ENCODE assay signal across 2 cellular contexts in the genomic region with DNA sequence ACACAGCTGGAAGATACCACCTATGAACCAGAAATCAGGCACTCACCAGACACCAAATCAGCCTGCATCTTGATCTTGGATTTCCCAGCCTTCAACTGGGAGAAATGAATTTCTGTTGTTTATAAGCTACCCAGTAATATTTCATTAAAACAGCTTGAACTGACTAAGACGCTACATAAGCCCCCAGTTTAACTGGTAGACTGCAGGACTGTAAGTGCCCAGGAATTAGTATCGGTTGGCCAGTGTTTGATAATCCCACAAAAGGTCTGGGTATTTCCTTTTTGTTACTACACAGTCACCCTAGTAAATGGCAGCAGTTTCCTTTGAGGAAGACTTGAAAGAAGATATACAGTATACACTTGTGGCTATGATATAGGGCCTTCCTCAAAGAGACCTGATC.
TF ChIP-seq lines count a peak whose summit lies in the region.

No MANE protein-coding gene starts in this region.

TF ChIP-seq in A549, 52 proteins besides CTCF, POLR2A, EP300 and RAD21:
- no peak for TF ChIP-seq NFE2L2 (conservative IDR thresholded peaks at IDR 0.05; ENCODE audit: low read length)
- no peak for TF ChIP-seq TP53 (CRISPR knock-in tag; IDR thresholded peaks at IDR 0.05)
- TF ChIP-seq JUN (IDR thresholded peaks at IDR 0.05): no peak
- TF ChIP-seq ELK1 (IDR thresholded peaks at IDR 0.05; ENCODE audit: low read depth, low read length): no peak
- TF ChIP-seq HOXB5 (CRISPR knock-in tag; IDR thresholded peaks at IDR 0.05): no peak
- no peak for TF ChIP-seq POLR2AphosphoS2 (conservative IDR thresholded peaks at IDR 0.05; ENCODE audit: low read length)
- TF ChIP-seq, protein P1, sequence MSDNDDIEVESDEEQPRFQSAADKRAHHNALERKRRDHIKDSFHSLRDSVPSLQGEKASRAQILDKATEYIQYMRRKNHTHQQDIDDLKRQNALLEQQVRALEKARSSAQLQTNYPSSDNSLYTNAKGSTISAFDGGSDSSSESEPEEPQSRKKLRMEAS (IDR thresholded peaks at IDR 0.05): no peak
TF ChIP-seq in A549: peak in this region for 0.

TF ChIP-seq in IMR-90, 13 proteins besides CTCF, POLR2A, EP300 and RAD21:
- TF ChIP-seq CEBPB (IDR thresholded peaks at IDR 0.05; ENCODE audit: low read depth, low read length) (no peak), MXI1 (IDR thresholded peaks at IDR 0.05; ENCODE audit: borderline replicate concordance, low read depth, low read length) (no peak), USF2 (IDR thresholded peaks at IDR 0.05; ENCODE audit: low read depth, low read length) (no peak), MAFK (IDR thresholded peaks at IDR 0.05; ENCODE audit: low read depth, low read length) (no peak), CHD1 (IDR thresholded peaks at IDR 0.05; ENCODE audit: low read depth, low read length) (no peak), ELK1 (IDR thresholded peaks at IDR 0.05; ENCODE audit: borderline replicate concordance, low read depth, low read length) (no peak), SMC3 (IDR thresholded peaks at IDR 0.05; ENCODE audit: low read depth, low read length) (no peak), RFX5 (IDR thresholded peaks at IDR 0.05; ENCODE audit: low read depth, low read length) (no peak), BHLHE40 (IDR thresholded peaks at IDR 0.05; ENCODE audit: low read depth, low read length) (no peak), NFE2L2 (IDR thresholded peaks at IDR 0.05; ENCODE audit: low read depth, low read length) (no peak), FOS (IDR thresholded peaks at IDR 0.05; ENCODE audit: low read depth, low read length) (no peak), MAZ (IDR thresholded peaks at IDR 0.05; ENCODE audit: borderline replicate concordance, low read depth, low read length) (no peak), RCOR1 (IDR thresholded peaks at IDR 0.05; ENCODE audit: insufficient replicate concordance, low read length) (no peak)
TF ChIP-seq in IMR-90: peak in this region for 0.
